1 cellular context compared by ENCODE assay signal in the genomic region with DNA sequence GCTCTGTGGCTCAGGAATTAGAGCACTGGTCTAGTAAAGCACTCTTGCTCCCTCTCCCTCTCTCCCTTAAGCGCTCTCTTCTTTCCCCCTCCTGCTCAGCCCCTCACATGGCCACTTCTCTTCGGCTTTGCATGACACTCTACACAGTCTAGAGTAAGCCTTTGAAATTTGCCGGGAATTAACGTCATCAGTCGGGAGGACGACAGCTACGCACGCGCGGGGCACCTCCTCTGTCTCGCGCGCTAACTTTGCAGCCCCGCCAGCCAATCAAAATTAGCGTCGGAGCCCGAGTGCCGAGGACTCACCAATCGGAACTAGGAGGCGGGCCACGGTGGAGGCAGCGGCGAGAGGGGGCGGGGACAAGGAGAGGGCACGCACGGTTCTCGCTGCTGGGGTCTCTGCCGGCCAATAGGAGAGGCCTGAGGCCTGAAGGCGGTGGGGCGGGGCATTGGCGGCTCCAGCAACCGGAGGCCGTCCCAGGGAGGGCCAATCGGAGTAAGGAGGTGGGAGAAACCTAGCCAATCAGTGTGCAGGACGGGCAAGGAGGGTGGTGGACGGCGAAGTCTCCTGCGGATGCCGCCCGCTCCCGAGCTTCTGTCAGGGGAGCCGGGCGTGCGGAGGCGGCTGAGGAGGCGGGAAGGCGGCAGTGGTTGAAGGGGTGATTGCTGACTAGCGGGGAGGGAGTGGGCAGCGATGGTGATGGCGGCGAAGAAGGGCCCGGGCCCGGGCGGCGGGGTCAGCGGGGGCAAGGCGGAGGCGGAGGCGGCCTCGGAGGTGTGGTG.
TF ChIP-seq lines count a peak whose summit lies in the region.

A gene with protein sequence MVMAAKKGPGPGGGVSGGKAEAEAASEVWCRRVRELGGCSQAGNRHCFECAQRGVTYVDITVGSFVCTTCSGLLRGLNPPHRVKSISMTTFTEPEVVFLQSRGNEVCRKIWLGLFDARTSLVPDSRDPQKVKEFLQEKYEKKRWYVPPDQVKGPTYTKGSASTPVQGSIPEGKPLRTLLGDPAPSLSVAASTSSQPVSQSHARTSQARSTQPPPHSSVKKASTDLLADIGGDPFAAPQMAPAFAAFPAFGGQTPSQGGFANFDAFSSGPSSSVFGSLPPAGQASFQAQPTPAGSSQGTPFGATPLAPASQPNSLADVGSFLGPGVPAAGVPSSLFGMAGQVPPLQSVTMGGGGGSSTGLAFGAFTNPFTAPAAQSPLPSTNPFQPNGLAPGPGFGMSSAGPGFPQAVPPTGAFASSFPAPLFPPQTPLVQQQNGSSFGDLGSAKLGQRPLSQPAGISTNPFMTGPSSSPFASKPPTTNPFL (plus strand): TSS at position 550 of the 782 bp plus-strand sequence. CDS start 144 bp downstream, at position 694.

TF ChIP-seq in H1, 55 proteins besides CTCF, POLR2A, EP300 and RAD21 (continued from another document):
- TF ChIP-seq, protein P1, sequence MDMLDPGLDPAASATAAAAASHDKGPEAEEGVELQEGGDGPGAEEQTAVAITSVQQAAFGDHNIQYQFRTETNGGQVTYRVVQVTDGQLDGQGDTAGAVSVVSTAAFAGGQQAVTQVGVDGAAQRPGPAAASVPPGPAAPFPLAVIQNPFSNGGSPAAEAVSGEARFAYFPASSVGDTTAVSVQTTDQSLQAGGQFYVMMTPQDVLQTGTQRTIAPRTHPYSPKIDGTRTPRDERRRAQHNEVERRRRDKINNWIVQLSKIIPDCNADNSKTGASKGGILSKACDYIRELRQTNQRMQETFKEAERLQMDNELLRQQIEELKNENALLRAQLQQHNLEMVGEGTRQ (IDR thresholded peaks at IDR 0.05; ENCODE audit: low read length), result no peak
- TF ChIP-seq RFX5 (IDR thresholded peaks at IDR 0.05; ENCODE audit: borderline replicate concordance, low read depth, low read length) (no peak), POLR2AphosphoS5 (IDR thresholded peaks at IDR 0.05; ENCODE audit: low read depth, low read length) (0 out of 2 replicates have a peak, but pooled peaks have one; percentile 59), CHD1 (IDR thresholded peaks at IDR 0.05; ENCODE audit: low read depth, low read length) (no peak), BACH1 (IDR thresholded peaks at IDR 0.05; ENCODE audit: low read length) (no peak), TBP (IDR thresholded peaks at IDR 0.05; ENCODE audit: low read depth, low read length) (peak; percentile 73), SP4 (IDR thresholded peaks at IDR 0.05; ENCODE audit: low read length) (peak; percentile 70; the same call in 1 of the 2 replicates), FOSL1 (IDR thresholded peaks at IDR 0.05; ENCODE audit: insufficient read depth, low read depth, low read length) (0 out of 2 replicates have a peak, but pooled peaks have one; percentile 15), EGR1 (IDR thresholded peaks at IDR 0.05; ENCODE audit: borderline replicate concordance, low read depth, low read length) (peak; percentile 80), HDAC2 (IDR thresholded peaks at IDR 0.05; ENCODE audit: borderline replicate concordance in 1 of 2, low read depth in 2 of 2, low read length in 2 of 2) (peak in 1 of 2 experiments; percentile 94; a peak in 2 of 4 replicates), JUN (IDR thresholded peaks at IDR 0.05; ENCODE audit: low read depth, low read length) (no peak), RBBP5 (IDR thresholded peaks at IDR 0.05; ENCODE audit: borderline replicate concordance, low read depth, low read length) (no peak), PHF8 (conservative IDR thresholded peaks at IDR 0.05; ENCODE audit: low read depth, low read length) (peak; percentile 51; the same call in 1 of the 2 replicates), RXRA (IDR thresholded peaks at IDR 0.05; ENCODE audit: insufficient read depth, low read depth, low read length) (no peak), TAF7 (optimal IDR thresholded peaks at IDR 0.05; ENCODE audit: borderline replicate concordance, low read depth, low read length) (peak; percentile 75), ZNF274 (IDR thresholded peaks at IDR 0.05; ENCODE audit: borderline replicate concordance, extremely low read depth, low read length) (no peak), JUND (IDR thresholded peaks at IDR 0.05; ENCODE audit: low read length) (0 out of 2 replicates have a peak, but pooled peaks have one; percentile 2), ASH2L (IDR thresholded peaks at IDR 0.05; ENCODE audit: low read length) (peak; percentile 17), SP1 (IDR thresholded peaks at IDR 0.05; ENCODE audit: low read depth, low read length) (peak; percentile 87; the same call in 1 of the 2 replicates), SIRT6 (IDR thresholded peaks at IDR 0.05; ENCODE audit: low read length) (no peak), YY1 (IDR thresholded peaks at IDR 0.05; ENCODE audit: low read depth, low read length) (no peak), CBX8 (IDR thresholded peaks at IDR 0.05; ENCODE audit: borderline replicate concordance, low read depth, low read length) (no peak), TAF1 (IDR thresholded peaks at IDR 0.05; ENCODE audit: low read depth, low read length) (peak; percentile 82), CREB1 (IDR thresholded peaks at IDR 0.05) (peak; percentile 90), TEAD4 (IDR thresholded peaks at IDR 0.05; ENCODE audit: low read depth, low read length) (no peak), EZH2 (IDR thresholded peaks at IDR 0.05; ENCODE audit: low read depth, low read length, severe bottlenecking) (no peak), CEBPB (IDR thresholded peaks at IDR 0.05; ENCODE audit: low read depth, low read length) (no peak), CBX5 (IDR thresholded peaks at IDR 0.05; ENCODE audit: low read depth, low read length) (no peak), CHD2 (IDR thresholded peaks at IDR 0.05; ENCODE audit: low read length) (peak; percentile 73), KDM5A (IDR thresholded peaks at IDR 0.05; ENCODE audit: low read length) (no peak), GABPA (IDR thresholded peaks at IDR 0.05; ENCODE audit: borderline replicate concordance, insufficient read depth, low read length) (no peak), SIX5 (IDR thresholded peaks at IDR 0.05; ENCODE audit: low read depth, low read length) (no peak), NANOG (IDR thresholded peaks at IDR 0.05; ENCODE audit: insufficient read depth, low read depth, low read length, poor library complexity, severe bottlenecking) (no peak), HDAC6 (IDR thresholded peaks at IDR 0.05; ENCODE audit: low read depth, low read length) (no peak), MAFK (IDR thresholded peaks at IDR 0.05; ENCODE audit: low read depth, low read length) (no peak), KDM1A (IDR thresholded peaks at IDR 0.05; ENCODE audit: borderline replicate concordance, low read length) (no peak), SAP30 (IDR thresholded peaks at IDR 0.05; ENCODE audit: insufficient read depth, insufficient replicate concordance, low read length) (peak; percentile 97), SUZ12 (IDR thresholded peaks at IDR 0.05; ENCODE audit: low read length) (no peak), SIN3A (conservative IDR thresholded peaks at IDR 0.05 in 1 of 2, IDR thresholded peaks at IDR 0.05 in 1 of 2; ENCODE audit: low read depth in 1 of 2, low read length in 2 of 2) (peak; percentile 96 to 97; a peak in 3 of 4 replicates), RNF2 (IDR thresholded peaks at IDR 0.05; ENCODE audit: borderline replicate concordance, low read depth, low read length, missing control alignments, poor library complexity, severe bottlenecking) (no peak)
- TF ChIP-seq, protein P2, sequence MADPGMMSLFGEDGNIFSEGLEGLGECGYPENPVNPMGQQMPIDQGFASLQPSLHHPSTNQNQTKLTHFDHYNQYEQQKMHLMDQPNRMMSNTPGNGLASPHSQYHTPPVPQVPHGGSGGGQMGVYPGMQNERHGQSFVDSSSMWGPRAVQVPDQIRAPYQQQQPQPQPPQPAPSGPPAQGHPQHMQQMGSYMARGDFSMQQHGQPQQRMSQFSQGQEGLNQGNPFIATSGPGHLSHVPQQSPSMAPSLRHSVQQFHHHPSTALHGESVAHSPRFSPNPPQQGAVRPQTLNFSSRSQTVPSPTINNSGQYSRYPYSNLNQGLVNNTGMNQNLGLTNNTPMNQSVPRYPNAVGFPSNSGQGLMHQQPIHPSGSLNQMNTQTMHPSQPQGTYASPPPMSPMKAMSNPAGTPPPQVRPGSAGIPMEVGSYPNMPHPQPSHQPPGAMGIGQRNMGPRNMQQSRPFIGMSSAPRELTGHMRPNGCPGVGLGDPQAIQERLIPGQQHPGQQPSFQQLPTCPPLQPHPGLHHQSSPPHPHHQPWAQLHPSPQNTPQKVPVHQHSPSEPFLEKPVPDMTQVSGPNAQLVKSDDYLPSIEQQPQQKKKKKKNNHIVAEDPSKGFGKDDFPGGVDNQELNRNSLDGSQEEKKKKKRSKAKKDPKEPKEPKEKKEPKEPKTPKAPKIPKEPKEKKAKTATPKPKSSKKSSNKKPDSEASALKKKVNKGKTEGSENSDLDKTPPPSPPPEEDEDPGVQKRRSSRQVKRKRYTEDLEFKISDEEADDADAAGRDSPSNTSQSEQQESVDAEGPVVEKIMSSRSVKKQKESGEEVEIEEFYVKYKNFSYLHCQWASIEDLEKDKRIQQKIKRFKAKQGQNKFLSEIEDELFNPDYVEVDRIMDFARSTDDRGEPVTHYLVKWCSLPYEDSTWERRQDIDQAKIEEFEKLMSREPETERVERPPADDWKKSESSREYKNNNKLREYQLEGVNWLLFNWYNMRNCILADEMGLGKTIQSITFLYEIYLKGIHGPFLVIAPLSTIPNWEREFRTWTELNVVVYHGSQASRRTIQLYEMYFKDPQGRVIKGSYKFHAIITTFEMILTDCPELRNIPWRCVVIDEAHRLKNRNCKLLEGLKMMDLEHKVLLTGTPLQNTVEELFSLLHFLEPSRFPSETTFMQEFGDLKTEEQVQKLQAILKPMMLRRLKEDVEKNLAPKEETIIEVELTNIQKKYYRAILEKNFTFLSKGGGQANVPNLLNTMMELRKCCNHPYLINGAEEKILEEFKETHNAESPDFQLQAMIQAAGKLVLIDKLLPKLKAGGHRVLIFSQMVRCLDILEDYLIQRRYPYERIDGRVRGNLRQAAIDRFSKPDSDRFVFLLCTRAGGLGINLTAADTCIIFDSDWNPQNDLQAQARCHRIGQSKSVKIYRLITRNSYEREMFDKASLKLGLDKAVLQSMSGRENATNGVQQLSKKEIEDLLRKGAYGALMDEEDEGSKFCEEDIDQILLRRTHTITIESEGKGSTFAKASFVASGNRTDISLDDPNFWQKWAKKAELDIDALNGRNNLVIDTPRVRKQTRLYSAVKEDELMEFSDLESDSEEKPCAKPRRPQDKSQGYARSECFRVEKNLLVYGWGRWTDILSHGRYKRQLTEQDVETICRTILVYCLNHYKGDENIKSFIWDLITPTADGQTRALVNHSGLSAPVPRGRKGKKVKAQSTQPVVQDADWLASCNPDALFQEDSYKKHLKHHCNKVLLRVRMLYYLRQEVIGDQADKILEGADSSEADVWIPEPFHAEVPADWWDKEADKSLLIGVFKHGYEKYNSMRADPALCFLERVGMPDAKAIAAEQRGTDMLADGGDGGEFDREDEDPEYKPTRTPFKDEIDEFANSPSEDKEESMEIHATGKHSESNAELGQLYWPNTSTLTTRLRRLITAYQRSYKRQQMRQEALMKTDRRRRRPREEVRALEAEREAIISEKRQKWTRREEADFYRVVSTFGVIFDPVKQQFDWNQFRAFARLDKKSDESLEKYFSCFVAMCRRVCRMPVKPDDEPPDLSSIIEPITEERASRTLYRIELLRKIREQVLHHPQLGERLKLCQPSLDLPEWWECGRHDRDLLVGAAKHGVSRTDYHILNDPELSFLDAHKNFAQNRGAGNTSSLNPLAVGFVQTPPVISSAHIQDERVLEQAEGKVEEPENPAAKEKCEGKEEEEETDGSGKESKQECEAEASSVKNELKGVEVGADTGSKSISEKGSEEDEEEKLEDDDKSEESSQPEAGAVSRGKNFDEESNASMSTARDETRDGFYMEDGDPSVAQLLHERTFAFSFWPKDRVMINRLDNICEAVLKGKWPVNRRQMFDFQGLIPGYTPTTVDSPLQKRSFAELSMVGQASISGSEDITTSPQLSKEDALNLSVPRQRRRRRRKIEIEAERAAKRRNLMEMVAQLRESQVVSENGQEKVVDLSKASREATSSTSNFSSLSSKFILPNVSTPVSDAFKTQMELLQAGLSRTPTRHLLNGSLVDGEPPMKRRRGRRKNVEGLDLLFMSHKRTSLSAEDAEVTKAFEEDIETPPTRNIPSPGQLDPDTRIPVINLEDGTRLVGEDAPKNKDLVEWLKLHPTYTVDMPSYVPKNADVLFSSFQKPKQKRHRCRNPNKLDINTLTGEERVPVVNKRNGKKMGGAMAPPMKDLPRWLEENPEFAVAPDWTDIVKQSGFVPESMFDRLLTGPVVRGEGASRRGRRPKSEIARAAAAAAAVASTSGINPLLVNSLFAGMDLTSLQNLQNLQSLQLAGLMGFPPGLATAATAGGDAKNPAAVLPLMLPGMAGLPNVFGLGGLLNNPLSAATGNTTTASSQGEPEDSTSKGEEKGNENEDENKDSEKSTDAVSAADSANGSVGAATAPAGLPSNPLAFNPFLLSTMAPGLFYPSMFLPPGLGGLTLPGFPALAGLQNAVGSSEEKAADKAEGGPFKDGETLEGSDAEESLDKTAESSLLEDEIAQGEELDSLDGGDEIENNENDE (IDR thresholded peaks at IDR 0.05; ENCODE audit: insufficient replicate concordance, low read length), result no peak
- TF ChIP-seq, protein P3, sequence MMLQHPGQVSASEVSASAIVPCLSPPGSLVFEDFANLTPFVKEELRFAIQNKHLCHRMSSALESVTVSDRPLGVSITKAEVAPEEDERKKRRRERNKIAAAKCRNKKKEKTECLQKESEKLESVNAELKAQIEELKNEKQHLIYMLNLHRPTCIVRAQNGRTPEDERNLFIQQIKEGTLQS (IDR thresholded peaks at IDR 0.05; ENCODE audit: insufficient read depth, low read depth, low read length), result no peak
- TF ChIP-seq, protein P4, sequence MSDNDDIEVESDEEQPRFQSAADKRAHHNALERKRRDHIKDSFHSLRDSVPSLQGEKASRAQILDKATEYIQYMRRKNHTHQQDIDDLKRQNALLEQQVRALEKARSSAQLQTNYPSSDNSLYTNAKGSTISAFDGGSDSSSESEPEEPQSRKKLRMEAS (IDR thresholded peaks at IDR 0.05), result peak; percentile 94
- TF ChIP-seq, protein P5, sequence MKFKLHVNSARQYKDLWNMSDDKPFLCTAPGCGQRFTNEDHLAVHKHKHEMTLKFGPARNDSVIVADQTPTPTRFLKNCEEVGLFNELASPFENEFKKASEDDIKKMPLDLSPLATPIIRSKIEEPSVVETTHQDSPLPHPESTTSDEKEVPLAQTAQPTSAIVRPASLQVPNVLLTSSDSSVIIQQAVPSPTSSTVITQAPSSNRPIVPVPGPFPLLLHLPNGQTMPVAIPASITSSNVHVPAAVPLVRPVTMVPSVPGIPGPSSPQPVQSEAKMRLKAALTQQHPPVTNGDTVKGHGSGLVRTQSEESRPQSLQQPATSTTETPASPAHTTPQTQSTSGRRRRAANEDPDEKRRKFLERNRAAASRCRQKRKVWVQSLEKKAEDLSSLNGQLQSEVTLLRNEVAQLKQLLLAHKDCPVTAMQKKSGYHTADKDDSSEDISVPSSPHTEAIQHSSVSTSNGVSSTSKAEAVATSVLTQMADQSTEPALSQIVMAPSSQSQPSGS (IDR thresholded peaks at IDR 0.05; ENCODE audit: low read length), result no peak
- TF ChIP-seq, protein P6, sequence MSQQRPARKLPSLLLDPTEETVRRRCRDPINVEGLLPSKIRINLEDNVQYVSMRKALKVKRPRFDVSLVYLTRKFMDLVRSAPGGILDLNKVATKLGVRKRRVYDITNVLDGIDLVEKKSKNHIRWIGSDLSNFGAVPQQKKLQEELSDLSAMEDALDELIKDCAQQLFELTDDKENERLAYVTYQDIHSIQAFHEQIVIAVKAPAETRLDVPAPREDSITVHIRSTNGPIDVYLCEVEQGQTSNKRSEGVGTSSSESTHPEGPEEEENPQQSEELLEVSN (IDR thresholded peaks at IDR 0.05), result peak; percentile 83
